27 cellular contexts compared by ENCODE assay signal in the genomic region with DNA sequence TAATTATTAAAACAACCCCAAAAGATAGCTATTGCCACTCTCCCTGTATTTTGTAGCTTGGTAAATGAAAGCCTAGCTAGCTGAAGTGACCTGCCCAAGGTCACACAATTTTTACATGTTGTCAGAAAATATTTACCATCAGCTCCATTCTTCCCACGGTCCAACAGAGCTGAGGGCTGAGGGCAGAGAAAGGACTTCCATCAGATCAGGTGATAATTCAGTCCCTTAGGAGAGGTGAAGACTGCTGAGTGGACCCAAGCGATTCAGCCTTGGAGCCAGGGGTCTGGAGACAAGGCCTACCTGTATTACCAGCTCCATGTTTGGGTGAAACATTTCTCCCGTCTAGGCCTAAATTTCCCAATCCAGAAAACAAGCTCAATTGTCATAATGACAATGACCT.
"Had no signal": no experiment of that assay in that cellular context is flagged by ENCODE, and none has a peak within 500 bp of the region (broad histone marks: within the 10 kb centered on the region; RNA-seq: fewer than 3 reads in every experiment).

No MANE protein-coding gene starts in this region.

- H3K4me1 Mint-ChIP-seq: activated CD4-positive, alpha-beta T cell treated with anti-CD3 and anti-CD28 coated beads for 36 hours; activated CD4-positive, alpha-beta T cell treated with anti-CD3 and anti-CD28 coated beads, Interleukin-2, amount 10 ng/mL, durations not matched to agents 24 days and 14 days; activated CD8-positive, alpha-beta memory T cell treated with anti-CD3 and anti-CD28 coated beads, Interleukin-2, amount 10 ng/mL, durations not matched to agents 7 days and 5 days; activated naive CD4-positive, alpha-beta T cell treated with anti-CD3 and anti-CD28 coated beads, Interleukin-2, amount 10 ng/mL, durations not matched to agents 7 days and 5 days; activated naive CD8-positive, alpha-beta T cell treated with anti-CD3 and anti-CD28 coated beads, Interleukin-2, amount 10 ng/mL, durations not matched to agents 7 days and 5 days had no signal

- H3K27ac ChIP-seq: ascending aorta, breast epithelium, cardiac muscle cell, colonic mucosa, epithelial cell of prostate had no signal

- DNase-seq: activated CD4-positive, alpha-beta memory T cell treated with anti-CD3 and anti-CD28 coated beads for 36 hours; activated CD4-positive, alpha-beta T cell treated with anti-CD3 and anti-CD28 coated beads for 36 hours; activated CD4-positive, alpha-beta T cell treated with anti-CD3 and anti-CD28 coated beads, Interleukin-2, amount 10 ng/mL, durations not matched to agents 24 days and 14 days; activated CD4-positive, CD25-positive, alpha-beta regulatory T cell; activated CD4-positive, CD25-positive, alpha-beta regulatory T cell treated with anti-CD3 and anti-CD28 coated beads, Interleukin-2, amount 50 U/mL, for 72 hours; activated CD8-positive, alpha-beta memory T cell treated with anti-CD3 and anti-CD28 coated beads, Interleukin-2, amount 10 ng/mL, durations not matched to agents 7 days and 5 days; activated CD8-positive, alpha-beta memory T cell treated with anti-CD3 and anti-CD28 coated beads, Interleukin-2, amount 50 U/mL, for 4 hours; activated CD8-positive, alpha-beta T cell treated with anti-CD3 and anti-CD28 coated beads, Interleukin-2, amount 10 ng/mL, durations not matched to agents 7 days and 5 days; activated gamma-delta T cell; activated naive CD4-positive, alpha-beta T cell; activated naive CD4-positive, alpha-beta T cell treated with anti-CD3 and anti-CD28 coated beads, Interleukin-2, amount 10 ng/mL, durations not matched to agents 7 days and 5 days; activated naive CD8-positive, alpha-beta T cell treated with anti-CD3 and anti-CD28 coated beads, Interleukin-2, amount 10 ng/mL, durations not matched to agents 7 days and 5 days; activated T-cell treated with anti-CD3 and anti-CD28 coated beads, Interleukin-2, amount 50 U/mL, for 1 hour; activated T-cell treated with anti-CD3 and anti-CD28 coated beads, Interleukin-2, amount 50 U/mL, for 72 hours; central memory CD4-positive, alpha-beta T cell; cerebellar nuclear complex; colonic mucosa; dermis blood vessel endothelial cell; effector CD8-positive, alpha-beta T cell; foreskin fibroblast; T-helper 2 cell had no signal

- H3K36me3 Mint-ChIP-seq: activated CD4-positive, alpha-beta memory T cell treated with anti-CD3 and anti-CD28 coated beads for 36 hours; activated CD8-positive, alpha-beta memory T cell treated with anti-CD3 and anti-CD28 coated beads, Interleukin-2, amount 10 ng/mL, durations not matched to agents 7 days and 5 days; activated naive CD4-positive, alpha-beta T cell treated with anti-CD3 and anti-CD28 coated beads, Interleukin-2, amount 10 ng/mL, durations not matched to agents 7 days and 5 days; activated naive CD4-positive, alpha-beta T cell treated with anti-CD3 and anti-CD28 coated beads, Interleukin-2, amount 50 U/mL, for 72 hours; activated naive CD8-positive, alpha-beta T cell treated with anti-CD3 and anti-CD28 coated beads, Interleukin-2, amount 10 ng/mL, durations not matched to agents 7 days and 5 days; brain had no signal

- H3K4me3 ChIP-seq: ascending aorta, breast epithelium, cardiac muscle cell, colonic mucosa had no signal

- H3K27ac Mint-ChIP-seq: activated CD4-positive, alpha-beta memory T cell treated with anti-CD3 and anti-CD28 coated beads for 36 hours; activated CD4-positive, alpha-beta T cell treated with anti-CD3 and anti-CD28 coated beads for 36 hours; activated CD4-positive, alpha-beta T cell treated with anti-CD3 and anti-CD28 coated beads, Interleukin-2, amount 10 ng/mL, durations not matched to agents 24 days and 14 days; activated CD8-positive, alpha-beta memory T cell treated with anti-CD3 and anti-CD28 coated beads, Interleukin-2, amount 10 ng/mL, durations not matched to agents 7 days and 5 days; activated CD8-positive, alpha-beta T cell treated with anti-CD3 and anti-CD28 coated beads, Interleukin-2, amount 10 ng/mL, durations not matched to agents 7 days and 5 days; activated naive CD4-positive, alpha-beta T cell treated with anti-CD3 and anti-CD28 coated beads, Interleukin-2, amount 10 ng/mL, durations not matched to agents 7 days and 5 days; activated naive CD4-positive, alpha-beta T cell treated with anti-CD3 and anti-CD28 coated beads, Interleukin-2, amount 50 U/mL, for 72 hours; activated naive CD8-positive, alpha-beta T cell treated with anti-CD3 and anti-CD28 coated beads, Interleukin-2, amount 10 ng/mL, durations not matched to agents 7 days and 5 days; activated T-cell treated with anti-CD3 and anti-CD28 coated beads, Interleukin-2, amount 50 U/mL, for 72 hours; brain had no signal

- H3K4me1 ChIP-seq: ascending aorta, breast epithelium, colonic mucosa had no signal

- H3K4me3 Mint-ChIP-seq: activated CD4-positive, alpha-beta memory T cell treated with anti-CD3 and anti-CD28 coated beads for 36 hours; activated CD4-positive, alpha-beta T cell treated with anti-CD3 and anti-CD28 coated beads for 36 hours; activated CD4-positive, alpha-beta T cell treated with anti-CD3 and anti-CD28 coated beads, Interleukin-2, amount 10 ng/mL, durations not matched to agents 24 days and 14 days; activated CD8-positive, alpha-beta memory T cell treated with anti-CD3 and anti-CD28 coated beads, Interleukin-2, amount 10 ng/mL, durations not matched to agents 7 days and 5 days; activated CD8-positive, alpha-beta T cell treated with anti-CD3 and anti-CD28 coated beads, Interleukin-2, amount 10 ng/mL, durations not matched to agents 7 days and 5 days; activated naive CD4-positive, alpha-beta T cell treated with anti-CD3 and anti-CD28 coated beads, Interleukin-2, amount 10 ng/mL, durations not matched to agents 7 days and 5 days; activated naive CD8-positive, alpha-beta T cell treated with anti-CD3 and anti-CD28 coated beads, Interleukin-2, amount 10 ng/mL, durations not matched to agents 7 days and 5 days; activated T-cell treated with anti-CD3 and anti-CD28 coated beads, Interleukin-2, amount 50 U/mL, for 72 hours; brain had no signal

- H3K36me3 ChIP-seq: ascending aorta, breast epithelium, cardiac muscle cell, colonic mucosa had no signal

- H3K27me3 Mint-ChIP-seq: activated CD4-positive, alpha-beta T cell treated with anti-CD3 and anti-CD28 coated beads for 36 hours; activated CD4-positive, alpha-beta T cell treated with anti-CD3 and anti-CD28 coated beads, Interleukin-2, amount 10 ng/mL, durations not matched to agents 24 days and 14 days; activated CD8-positive, alpha-beta memory T cell treated with anti-CD3 and anti-CD28 coated beads, Interleukin-2, amount 10 ng/mL, durations not matched to agents 7 days and 5 days; activated naive CD4-positive, alpha-beta T cell treated with anti-CD3 and anti-CD28 coated beads, Interleukin-2, amount 10 ng/mL, durations not matched to agents 7 days and 5 days had no signal

- ATAC-seq: activated CD4-positive, alpha-beta T cell treated with anti-CD3 and anti-CD28 coated beads for 36 hours; activated CD8-positive, alpha-beta memory T cell treated with anti-CD3 and anti-CD28 coated beads, Interleukin-2, amount 10 ng/mL, durations not matched to agents 7 days and 5 days; activated CD8-positive, alpha-beta T cell treated with anti-CD3 and anti-CD28 coated beads, Interleukin-2, amount 10 ng/mL, durations not matched to agents 7 days and 5 days; activated naive CD4-positive, alpha-beta T cell treated with anti-CD3 and anti-CD28 coated beads, Interleukin-2, amount 50 U/mL, for 72 hours; activated T-cell treated with anti-CD3 and anti-CD28 coated beads, Interleukin-2, amount 50 U/mL, for 72 hours had no signal

- H3K9me3 ChIP-seq: ascending aorta, breast epithelium, colonic mucosa had no signal

- H3K9me3 Mint-ChIP-seq: activated CD4-positive, alpha-beta memory T cell treated with anti-CD3 and anti-CD28 coated beads for 36 hours; activated CD4-positive, alpha-beta T cell treated with anti-CD3 and anti-CD28 coated beads, Interleukin-2, amount 10 ng/mL, durations not matched to agents 24 days and 14 days; activated naive CD4-positive, alpha-beta T cell treated with anti-CD3 and anti-CD28 coated beads, Interleukin-2, amount 10 ng/mL, durations not matched to agents 7 days and 5 days; activated naive CD4-positive, alpha-beta T cell treated with anti-CD3 and anti-CD28 coated beads, Interleukin-2, amount 50 U/mL, for 72 hours; activated T-cell treated with anti-CD3 and anti-CD28 coated beads, Interleukin-2, amount 50 U/mL, for 72 hours had no signal

- H3K27me3 ChIP-seq: ascending aorta, colonic mucosa had no signal
